ENCODE assay signal across 8 cellular contexts in genomic region chr14:104926619-104927431, GRCh38.
DNase-seq lines count a peak whose midpoint lies in the region; ATAC-seq and FAIRE-seq lines count a peak whose summit lies in the region.
"Had no signal": no experiment of that assay in that cellular context is flagged by ENCODE, and none has a peak within 500 bp of the region (broad histone marks: within the 10 kb centered on the region; RNA-seq: fewer than 3 reads in every experiment).

No MANE protein-coding gene starts in this region.

- peak; percentile 98 for DNase-seq in GM19239 (ENCODE audit: insufficient read length, low spot score)
- peak; percentile 13 for DNase-seq in OCI-M1 (lab: John Stamatoyannopoulos, UW)
- DNase-seq in pons (ENCODE audit: low spot score), result peak; percentile 53
- DNase-seq in NCI-H1694 (lab: John Stamatoyannopoulos, UW), result no peak
- DNase-seq in SW480 (ENCODE audit: low spot score), result no peak
- no peak for DNase-seq in T1000 (lab: John Stamatoyannopoulos, UW)
- DNase-seq: NCI-H1417 had no signal

- FAIRE-seq in GM19239 (lab: Jason Lieb, UNC), result peak; percentile 100

- ATAC-seq in HG02884 (IDR thresholded peaks at IDR 0.05; ENCODE audit: unreplicated experiment), result peak; percentile 71

Comparison
In these comparisons a context has a peak if more than half of its experiments do, and no peak if none do; other contexts are left out.
1. DNase-seq: peak in GM19239 (single experiment), OCI-M1 (single experiment) and pons (single experiment); none in NCI-H1694 (single experiment), SW480 (single experiment) and T1000 (single experiment).